ENCODE assay signal across 1 cellular context in the genomic region with DNA sequence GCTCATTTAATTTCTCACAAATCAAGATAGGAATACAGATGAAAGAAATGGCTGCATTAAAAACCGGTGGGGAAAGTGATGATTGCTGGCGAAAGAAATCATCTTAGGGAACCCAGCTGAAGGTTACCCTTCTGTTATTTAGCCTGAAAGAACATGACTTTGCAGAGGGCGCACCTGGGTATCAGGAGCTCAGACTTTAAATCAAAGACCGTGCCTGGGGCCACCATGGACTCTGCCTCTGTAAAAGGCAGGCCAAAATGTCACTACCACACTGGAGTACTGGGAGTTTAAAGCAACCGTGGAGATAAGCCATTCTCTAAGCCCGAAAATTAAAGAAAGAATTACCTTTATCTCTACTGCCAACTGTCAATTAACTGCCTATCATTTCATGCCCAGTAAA.
TF ChIP-seq lines count a peak whose summit lies in the region.

No MANE protein-coding gene starts in this region.

TF ChIP-seq in HepG2, 621 proteins besides CTCF, POLR2A, EP300 and RAD21 (continued from another document):
- TF ChIP-seq, protein P1, sequence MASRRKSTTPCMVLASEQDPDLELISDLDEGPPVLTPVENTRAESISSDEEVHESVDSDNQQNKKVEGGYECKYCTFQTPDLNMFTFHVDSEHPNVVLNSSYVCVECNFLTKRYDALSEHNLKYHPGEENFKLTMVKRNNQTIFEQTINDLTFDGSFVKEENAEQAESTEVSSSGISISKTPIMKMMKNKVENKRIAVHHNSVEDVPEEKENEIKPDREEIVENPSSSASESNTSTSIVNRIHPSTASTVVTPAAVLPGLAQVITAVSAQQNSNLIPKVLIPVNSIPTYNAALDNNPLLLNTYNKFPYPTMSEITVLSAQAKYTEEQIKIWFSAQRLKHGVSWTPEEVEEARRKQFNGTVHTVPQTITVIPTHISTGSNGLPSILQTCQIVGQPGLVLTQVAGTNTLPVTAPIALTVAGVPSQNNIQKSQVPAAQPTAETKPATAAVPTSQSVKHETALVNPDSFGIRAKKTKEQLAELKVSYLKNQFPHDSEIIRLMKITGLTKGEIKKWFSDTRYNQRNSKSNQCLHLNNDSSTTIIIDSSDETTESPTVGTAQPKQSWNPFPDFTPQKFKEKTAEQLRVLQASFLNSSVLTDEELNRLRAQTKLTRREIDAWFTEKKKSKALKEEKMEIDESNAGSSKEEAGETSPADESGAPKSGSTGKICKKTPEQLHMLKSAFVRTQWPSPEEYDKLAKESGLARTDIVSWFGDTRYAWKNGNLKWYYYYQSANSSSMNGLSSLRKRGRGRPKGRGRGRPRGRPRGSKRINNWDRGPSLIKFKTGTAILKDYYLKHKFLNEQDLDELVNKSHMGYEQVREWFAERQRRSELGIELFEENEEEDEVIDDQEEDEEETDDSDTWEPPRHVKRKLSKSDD (CRISPR knock-in tag; IDR thresholded peaks at IDR 0.05; ENCODE audit: low read depth): no peak
- TF ChIP-seq ZNF737 (CRISPR knock-in tag; IDR thresholded peaks at IDR 0.05; ENCODE audit: borderline replicate concordance) (no peak), RBM22 (optimal IDR thresholded peaks at IDR 0.05; ENCODE audit: low read length) (peak; percentile 92), ZNF256 (CRISPR knock-in tag; conservative IDR thresholded peaks at IDR 0.05) (no peak)
- TF ChIP-seq, protein P2, sequence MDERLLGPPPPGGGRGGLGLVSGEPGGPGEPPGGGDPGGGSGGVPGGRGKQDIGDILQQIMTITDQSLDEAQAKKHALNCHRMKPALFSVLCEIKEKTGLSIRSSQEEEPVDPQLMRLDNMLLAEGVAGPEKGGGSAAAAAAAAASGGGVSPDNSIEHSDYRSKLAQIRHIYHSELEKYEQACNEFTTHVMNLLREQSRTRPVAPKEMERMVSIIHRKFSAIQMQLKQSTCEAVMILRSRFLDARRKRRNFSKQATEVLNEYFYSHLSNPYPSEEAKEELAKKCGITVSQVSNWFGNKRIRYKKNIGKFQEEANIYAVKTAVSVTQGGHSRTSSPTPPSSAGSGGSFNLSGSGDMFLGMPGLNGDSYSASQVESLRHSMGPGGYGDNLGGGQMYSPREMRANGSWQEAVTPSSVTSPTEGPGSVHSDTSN (CRISPR knock-in tag; IDR thresholded peaks at IDR 0.05): no peak
TF ChIP-seq in HepG2: peak in this region for 2.
